In the genomic region with DNA sequence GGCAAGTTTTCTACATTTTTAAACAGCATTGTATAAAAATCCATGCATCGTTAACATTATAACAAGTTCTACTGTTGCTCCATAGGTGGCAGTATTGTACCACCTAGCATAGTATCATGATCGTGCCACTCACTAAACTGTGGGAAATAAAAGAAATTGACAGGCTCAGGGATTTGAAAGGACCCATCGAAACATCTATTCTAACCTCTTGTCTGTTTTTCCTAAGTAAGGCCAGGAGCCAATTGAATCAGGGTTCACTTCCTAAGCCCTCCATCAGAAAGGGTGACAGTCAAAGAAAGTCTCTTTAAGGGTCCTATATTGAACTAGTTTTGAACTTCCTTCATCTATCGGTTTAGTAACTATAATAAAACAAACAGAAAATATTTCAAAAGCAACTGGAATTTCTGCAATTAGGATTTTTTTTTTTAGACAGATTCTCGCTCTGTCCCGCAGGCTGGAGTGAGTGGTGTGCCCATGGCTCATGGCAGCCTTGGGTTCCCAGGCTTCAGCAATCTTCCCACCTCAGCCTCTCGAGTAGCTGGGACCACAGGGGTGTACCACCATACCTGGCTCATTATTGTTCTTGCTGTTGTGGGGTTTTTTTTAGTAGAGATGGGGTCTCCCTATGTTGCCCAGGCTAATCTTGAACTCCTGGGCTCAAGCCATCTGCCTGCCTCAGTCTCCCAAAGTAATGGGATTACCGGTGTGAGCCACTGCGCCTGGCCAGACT, we compare ENCODE assay signal across 8 cellular contexts. TPM values are rescaled to one million over a fixed set of nuclear protein-coding genes. Genes with fewer than 3 reads are reported as not detected.
DNase-seq lines count a peak whose midpoint lies in the region; ATAC-seq and TF ChIP-seq lines count a peak whose summit lies in the region.

No MANE protein-coding gene starts in this region.

- no peaks in the 10 kb centered on the region for H3K36me3 Mint-ChIP-seq in effector memory CD8-positive, alpha-beta T cell (ENCODE audit: insufficient read depth)
- no peaks in the 10 kb centered on the region for H3K36me3 Mint-ChIP-seq in mesothelial cell of epicardium

- H3K27me3 Mint-ChIP-seq in effector memory CD8-positive, alpha-beta T cell, result no peaks in the 10 kb centered on the region
- no peaks in the 10 kb centered on the region for H3K27me3 Mint-ChIP-seq in mesothelial cell of epicardium (ENCODE audit: low read depth)

- no TSS peak for BruUV-seq in Panc1 (replicated peaks; lab: Mats Ljungman, UMichigan)

- intact Hi-C loops in Panc1 (cut with micrococcal nuclease; ENCODE audit: unreplicated experiment), result loop anchor here (5.0 to 10.0 kb wide), 3 partner anchors 135 to 783 kb away; no protein-coding TSS in a partner anchor

- H3K9me3 ChIP-seq in Panc1 (ENCODE audit: control insufficient read depth, insufficient read depth, low read depth, low read length), result no peaks in the 10 kb centered on the region

- peak; percentile 54 for ATAC-seq in GM19324 (IDR thresholded peaks at IDR 0.05; ENCODE audit: low FRiP score, unreplicated experiment)
- peak; percentile 83 for ATAC-seq in HG03439 (IDR thresholded peaks at IDR 0.05; ENCODE audit: unreplicated experiment)
- ATAC-seq in Panc1, result peak; percentile 90
- peak; percentile 78 for ATAC-seq in effector memory CD8-positive, alpha-beta T cell (replicated peaks)
- no peak for ATAC-seq in HG03108 (IDR thresholded peaks at IDR 0.05; ENCODE audit: unreplicated experiment)

- H3K4me3 ChIP-seq in Panc1 (ENCODE audit: low read depth in 2 of 2, low read length in 2 of 2), result no peak overlapping the region

- H3K9me3 Mint-ChIP-seq in effector memory CD8-positive, alpha-beta T cell, result no peaks in the 10 kb centered on the region
- no peaks in the 10 kb centered on the region for H3K9me3 Mint-ChIP-seq in mesothelial cell of epicardium

- H3K4me3 Mint-ChIP-seq in effector memory CD8-positive, alpha-beta T cell, result no peak overlapping the region
- no peak overlapping the region for H3K4me3 Mint-ChIP-seq in mesothelial cell of epicardium

- peak overlapping the region; percentile 46; the same call in 1 of the 2 replicates for H3K27ac ChIP-seq in Panc1 (ENCODE audit: low read length)

- peak; percentile 77 for TF ChIP-seq CTCF in Panc1 (IDR thresholded peaks at IDR 0.05)
- TF ChIP-seq CTCF in mesothelial cell of epicardium (IDR thresholded peaks at IDR 0.05; ENCODE audit: unreplicated experiment), result peak; percentile 81

- H3K27ac Mint-ChIP-seq in effector memory CD8-positive, alpha-beta T cell, result no peak overlapping the region
- H3K27ac Mint-ChIP-seq in mesothelial cell of epicardium, result no peak overlapping the region

- CTCF ChIA-PET in Panc1 (lab: Charles Lee), result interaction anchor here (0.7 kb wide), 1 partner anchor 538 kb away, joined by 4 read pairs; no protein-coding TSS in a partner anchor

- no peaks in the 10 kb centered on the region; the same call in 1 of the 2 replicates for H3K36me3 ChIP-seq in Panc1 (ENCODE audit: control insufficient read depth, insufficient read depth, low read length)

- DNase-seq in NCI-H2227 (lab: John Stamatoyannopoulos, UW; ENCODE audit: unreplicated experiment) (peak; percentile 51), NCI-H2227 treated with DMSO at 0.1 percent for 48 hours (lab: John Stamatoyannopoulos, UW) (no peak), Panc1 (ENCODE audit: low read depth, low spot score) (no peak), mesothelial cell of epicardium (ENCODE audit: low spot score in 2 of 2, unreplicated experiment in 2 of 2) (no peak)
- DNase-seq in effector memory CD8-positive, alpha-beta T cell, result peak; percentile 29 to 35 (median 30)

- in situ Hi-C loops in Panc1 (cut with HindIII; ENCODE audit: low pct_unique_long_range_greater_than_20kb, low sequenced_read_pairs), result no loop called here

- H3K4me1 ChIP-seq in Panc1 (ENCODE audit: control insufficient read depth, insufficient read depth, low read length), result peaks cover 5% of the 10 kb centered on the region; the same call in 1 of the 2 replicates

- no peaks in the 10 kb centered on the region for H3K4me1 Mint-ChIP-seq in effector memory CD8-positive, alpha-beta T cell (ENCODE audit: low read depth in 2 of 2)
- H3K4me1 Mint-ChIP-seq in mesothelial cell of epicardium, result peaks cover 3% of the 10 kb centered on the region

- POLR2A ChIA-PET in Panc1 (lab: Charles Lee), result no interaction called here

- no peaks in the 10 kb centered on the region for H3K27me3 ChIP-seq in Panc1 (ENCODE audit: control insufficient read depth, insufficient read depth, low read length)

RNA-seq across cellular contexts. Expression of a gene that starts 9.4 kb away (rescaled TPM):
- total RNA-seq in Panc1 (2021; ENCODE audit: unreplicated experiment), result 53.1 TPM
- polyA plus RNA-seq in Panc1 (2012; ENCODE audit: insufficient read length), result 31.1 TPM
- 10.9 to 14.7 TPM (median 13.6 TPM) in 3 replicates for total RNA-seq in mesothelial cell of epicardium

RNA-seq across cellular contexts. Expression of a gene that starts 36.2 kb away (rescaled TPM):
- total RNA-seq in Panc1 (2021; ENCODE audit: unreplicated experiment) (18.9 TPM), mesothelial cell of epicardium (27.6 to 31.3 TPM (median 30.4 TPM) in 3 replicates)
- 9.6 TPM for polyA plus RNA-seq in Panc1 (2012; ENCODE audit: insufficient read length)

Comparison
In these comparisons a context has a peak if more than half of its experiments do, and no peak if none do; other contexts are left out.
1. DNase-seq: peak in NCI-H2227 (single experiment) and effector memory CD8-positive, alpha-beta T cell (3 of 3); none in NCI-H2227 treated with DMSO at 0.1 percent for 48 hours (single experiment), Panc1 (single experiment) and mesothelial cell of epicardium (0 of 2).